1 cellular context compared by ENCODE assay signal in the genomic region with DNA sequence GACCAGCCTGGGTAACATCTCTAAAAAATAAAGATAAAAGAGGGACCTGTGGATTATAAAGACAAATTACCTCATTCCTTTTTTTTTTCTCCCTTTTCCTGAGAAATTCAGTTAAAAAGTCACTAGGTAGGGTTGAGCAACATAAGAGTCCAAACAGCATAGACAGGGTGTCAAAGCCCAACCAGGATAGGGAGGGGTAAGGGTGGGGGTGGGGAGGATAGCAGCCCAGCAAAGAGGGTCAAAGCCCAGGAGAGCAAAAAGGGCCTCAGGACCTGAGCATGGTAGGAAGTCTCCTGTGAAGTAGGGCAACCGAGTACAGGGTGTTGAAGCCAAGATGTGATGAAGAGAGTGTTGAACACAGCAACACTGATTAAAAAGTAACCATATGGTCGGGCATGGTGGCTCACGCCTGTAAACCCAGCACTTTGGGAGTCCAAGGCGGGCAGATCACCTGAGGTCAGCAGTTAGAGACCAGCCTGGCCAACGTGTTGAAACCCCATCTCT.
TF ChIP-seq lines count a peak whose summit lies in the region.

No MANE protein-coding gene starts in this region.

TF ChIP-seq in HepG2, 621 proteins besides CTCF, POLR2A, EP300 and RAD21 (continued from another document and continues in another):
- TF ChIP-seq, protein P1, sequence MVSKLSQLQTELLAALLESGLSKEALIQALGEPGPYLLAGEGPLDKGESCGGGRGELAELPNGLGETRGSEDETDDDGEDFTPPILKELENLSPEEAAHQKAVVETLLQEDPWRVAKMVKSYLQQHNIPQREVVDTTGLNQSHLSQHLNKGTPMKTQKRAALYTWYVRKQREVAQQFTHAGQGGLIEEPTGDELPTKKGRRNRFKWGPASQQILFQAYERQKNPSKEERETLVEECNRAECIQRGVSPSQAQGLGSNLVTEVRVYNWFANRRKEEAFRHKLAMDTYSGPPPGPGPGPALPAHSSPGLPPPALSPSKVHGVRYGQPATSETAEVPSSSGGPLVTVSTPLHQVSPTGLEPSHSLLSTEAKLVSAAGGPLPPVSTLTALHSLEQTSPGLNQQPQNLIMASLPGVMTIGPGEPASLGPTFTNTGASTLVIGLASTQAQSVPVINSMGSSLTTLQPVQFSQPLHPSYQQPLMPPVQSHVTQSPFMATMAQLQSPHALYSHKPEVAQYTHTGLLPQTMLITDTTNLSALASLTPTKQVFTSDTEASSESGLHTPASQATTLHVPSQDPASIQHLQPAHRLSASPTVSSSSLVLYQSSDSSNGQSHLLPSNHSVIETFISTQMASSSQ (IDR thresholded peaks at IDR 0.05; ENCODE audit: low read depth): peak; percentile 68
- TF ChIP-seq, protein P1 (CRISPR knock-in tag; IDR thresholded peaks at IDR 0.05; ENCODE audit: borderline replicate concordance): peak; percentile 48; the same call in 1 of the 2 replicates
- TF ChIP-seq ZNF292 (CRISPR knock-in tag; IDR thresholded peaks at IDR 0.05; ENCODE audit: borderline replicate concordance, low read depth) (peak; percentile 65; the same call in 1 of the 2 replicates), ZSCAN9 (CRISPR knock-in tag; IDR thresholded peaks at IDR 0.05; ENCODE audit: borderline replicate concordance) (no peak), RXRB (CRISPR knock-in tag; IDR thresholded peaks at IDR 0.05; ENCODE audit: borderline replicate concordance) (no peak; the same call in 1 of the 2 replicates), SRSF1 (optimal IDR thresholded peaks at IDR 0.05; ENCODE audit: low read depth, low read length) (no peak), HDAC1 (CRISPR knock-in tag; IDR thresholded peaks at IDR 0.05) (peak; percentile 41), ZNF136 (CRISPR knock-in tag; IDR thresholded peaks at IDR 0.05; ENCODE audit: low read depth) (no peak), POLR2AphosphoS5 (IDR thresholded peaks at IDR 0.05; ENCODE audit: low read depth, low read length) (peak; percentile 33; the same call in 1 of the 2 replicates), ZBTB7B (CRISPR knock-in tag; IDR thresholded peaks at IDR 0.05) (no peak), ARID2 (CRISPR knock-in tag; IDR thresholded peaks at IDR 0.05; ENCODE audit: borderline replicate concordance) (no peak), ZNF652 (CRISPR knock-in tag; IDR thresholded peaks at IDR 0.05; ENCODE audit: borderline replicate concordance, low read depth) (no peak), ZNF563 (CRISPR knock-in tag; IDR thresholded peaks at IDR 0.05) (no peak), ZNF605 (CRISPR knock-in tag; IDR thresholded peaks at IDR 0.05) (no peak), CENPX (CRISPR knock-in tag; IDR thresholded peaks at IDR 0.05) (no peak), AGO2 (optimal IDR thresholded peaks at IDR 0.05; ENCODE audit: low read depth, low read length) (no peak), NKX3-1 (CRISPR knock-in tag; IDR thresholded peaks at IDR 0.05) (no peak), ZNF678 (CRISPR knock-in tag; IDR thresholded peaks at IDR 0.05) (no peak), NR2F2 (IDR thresholded peaks at IDR 0.05; ENCODE audit: borderline replicate concordance, low read depth) (no peak), ZFAT (CRISPR knock-in tag; conservative IDR thresholded peaks at IDR 0.05) (no peak), MBD4 (IDR thresholded peaks at IDR 0.05; ENCODE audit: borderline replicate concordance, low read length) (no peak), ARNTL (CRISPR knock-in tag; IDR thresholded peaks at IDR 0.05) (no peak), ZNF530 (CRISPR knock-in tag; IDR thresholded peaks at IDR 0.05; ENCODE audit: low read depth) (no peak), FOXK1 (CRISPR knock-in tag; IDR thresholded peaks at IDR 0.05; ENCODE audit: borderline replicate concordance, low read depth) (no peak), ZNF558 (CRISPR knock-in tag; IDR thresholded peaks at IDR 0.05; ENCODE audit: borderline replicate concordance) (no peak)
- TF ChIP-seq, protein P2, sequence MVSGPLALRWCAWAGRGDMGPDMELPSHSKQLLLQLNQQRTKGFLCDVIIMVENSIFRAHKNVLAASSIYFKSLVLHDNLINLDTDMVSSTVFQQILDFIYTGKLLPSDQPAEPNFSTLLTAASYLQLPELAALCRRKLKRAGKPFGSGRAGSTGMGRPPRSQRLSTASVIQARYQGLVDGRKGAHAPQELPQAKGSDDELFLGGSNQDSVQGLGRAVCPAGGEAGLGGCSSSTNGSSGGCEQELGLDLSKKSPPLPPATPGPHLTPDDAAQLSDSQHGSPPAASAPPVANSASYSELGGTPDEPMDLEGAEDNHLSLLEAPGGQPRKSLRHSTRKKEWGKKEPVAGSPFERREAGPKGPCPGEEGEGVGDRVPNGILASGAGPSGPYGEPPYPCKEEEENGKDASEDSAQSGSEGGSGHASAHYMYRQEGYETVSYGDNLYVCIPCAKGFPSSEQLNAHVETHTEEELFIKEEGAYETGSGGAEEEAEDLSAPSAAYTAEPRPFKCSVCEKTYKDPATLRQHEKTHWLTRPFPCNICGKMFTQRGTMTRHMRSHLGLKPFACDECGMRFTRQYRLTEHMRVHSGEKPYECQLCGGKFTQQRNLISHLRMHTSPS (CRISPR knock-in tag; IDR thresholded peaks at IDR 0.05; ENCODE audit: low read depth): no peak
- TF ChIP-seq, protein P3, sequence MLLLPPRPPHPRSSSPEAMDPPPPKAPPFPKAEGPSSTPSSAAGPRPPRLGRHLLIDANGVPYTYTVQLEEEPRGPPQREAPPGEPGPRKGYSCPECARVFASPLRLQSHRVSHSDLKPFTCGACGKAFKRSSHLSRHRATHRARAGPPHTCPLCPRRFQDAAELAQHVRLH (CRISPR knock-in tag; IDR thresholded peaks at IDR 0.05; ENCODE audit: borderline replicate concordance, low read depth): no peak
- TF ChIP-seq, protein P4, sequence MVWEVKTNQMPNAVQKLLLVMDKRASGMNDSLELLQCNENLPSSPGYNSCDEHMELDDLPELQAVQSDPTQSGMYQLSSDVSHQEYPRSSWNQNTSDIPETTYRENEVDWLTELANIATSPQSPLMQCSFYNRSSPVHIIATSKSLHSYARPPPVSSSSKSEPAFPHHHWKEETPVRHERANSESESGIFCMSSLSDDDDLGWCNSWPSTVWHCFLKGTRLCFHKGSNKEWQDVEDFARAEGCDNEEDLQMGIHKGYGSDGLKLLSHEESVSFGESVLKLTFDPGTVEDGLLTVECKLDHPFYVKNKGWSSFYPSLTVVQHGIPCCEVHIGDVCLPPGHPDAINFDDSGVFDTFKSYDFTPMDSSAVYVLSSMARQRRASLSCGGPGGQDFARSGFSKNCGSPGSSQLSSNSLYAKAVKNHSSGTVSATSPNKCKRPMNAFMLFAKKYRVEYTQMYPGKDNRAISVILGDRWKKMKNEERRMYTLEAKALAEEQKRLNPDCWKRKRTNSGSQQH (CRISPR knock-in tag; IDR thresholded peaks at IDR 0.05; ENCODE audit: low read depth): no peak
- TF ChIP-seq, protein P5, sequence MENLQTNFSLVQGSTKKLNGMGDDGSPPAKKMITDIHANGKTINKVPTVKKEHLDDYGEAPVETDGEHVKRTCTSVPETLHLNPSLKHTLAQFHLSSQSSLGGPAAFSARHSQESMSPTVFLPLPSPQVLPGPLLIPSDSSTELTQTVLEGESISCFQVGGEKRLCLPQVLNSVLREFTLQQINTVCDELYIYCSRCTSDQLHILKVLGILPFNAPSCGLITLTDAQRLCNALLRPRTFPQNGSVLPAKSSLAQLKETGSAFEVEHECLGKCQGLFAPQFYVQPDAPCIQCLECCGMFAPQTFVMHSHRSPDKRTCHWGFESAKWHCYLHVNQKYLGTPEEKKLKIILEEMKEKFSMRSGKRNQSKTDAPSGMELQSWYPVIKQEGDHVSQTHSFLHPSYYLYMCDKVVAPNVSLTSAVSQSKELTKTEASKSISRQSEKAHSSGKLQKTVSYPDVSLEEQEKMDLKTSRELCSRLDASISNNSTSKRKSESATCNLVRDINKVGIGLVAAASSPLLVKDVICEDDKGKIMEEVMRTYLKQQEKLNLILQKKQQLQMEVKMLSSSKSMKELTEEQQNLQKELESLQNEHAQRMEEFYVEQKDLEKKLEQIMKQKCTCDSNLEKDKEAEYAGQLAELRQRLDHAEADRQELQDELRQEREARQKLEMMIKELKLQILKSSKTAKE (CRISPR knock-in tag; IDR thresholded peaks at IDR 0.05; ENCODE audit: borderline replicate concordance): no peak
- TF ChIP-seq, protein P6, sequence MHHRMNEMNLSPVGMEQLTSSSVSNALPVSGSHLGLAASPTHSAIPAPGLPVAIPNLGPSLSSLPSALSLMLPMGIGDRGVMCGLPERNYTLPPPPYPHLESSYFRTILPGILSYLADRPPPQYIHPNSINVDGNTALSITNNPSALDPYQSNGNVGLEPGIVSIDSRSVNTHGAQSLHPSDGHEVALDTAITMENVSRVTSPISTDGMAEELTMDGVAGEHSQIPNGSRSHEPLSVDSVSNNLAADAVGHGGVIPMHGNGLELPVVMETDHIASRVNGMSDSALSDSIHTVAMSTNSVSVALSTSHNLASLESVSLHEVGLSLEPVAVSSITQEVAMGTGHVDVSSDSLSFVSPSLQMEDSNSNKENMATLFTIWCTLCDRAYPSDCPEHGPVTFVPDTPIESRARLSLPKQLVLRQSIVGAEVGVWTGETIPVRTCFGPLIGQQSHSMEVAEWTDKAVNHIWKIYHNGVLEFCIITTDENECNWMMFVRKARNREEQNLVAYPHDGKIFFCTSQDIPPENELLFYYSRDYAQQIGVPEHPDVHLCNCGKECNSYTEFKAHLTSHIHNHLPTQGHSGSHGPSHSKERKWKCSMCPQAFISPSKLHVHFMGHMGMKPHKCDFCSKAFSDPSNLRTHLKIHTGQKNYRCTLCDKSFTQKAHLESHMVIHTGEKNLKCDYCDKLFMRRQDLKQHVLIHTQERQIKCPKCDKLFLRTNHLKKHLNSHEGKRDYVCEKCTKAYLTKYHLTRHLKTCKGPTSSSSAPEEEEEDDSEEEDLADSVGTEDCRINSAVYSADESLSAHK (CRISPR knock-in tag; IDR thresholded peaks at IDR 0.05; ENCODE audit: borderline replicate concordance): no peak
- TF ChIP-seq, protein P7, sequence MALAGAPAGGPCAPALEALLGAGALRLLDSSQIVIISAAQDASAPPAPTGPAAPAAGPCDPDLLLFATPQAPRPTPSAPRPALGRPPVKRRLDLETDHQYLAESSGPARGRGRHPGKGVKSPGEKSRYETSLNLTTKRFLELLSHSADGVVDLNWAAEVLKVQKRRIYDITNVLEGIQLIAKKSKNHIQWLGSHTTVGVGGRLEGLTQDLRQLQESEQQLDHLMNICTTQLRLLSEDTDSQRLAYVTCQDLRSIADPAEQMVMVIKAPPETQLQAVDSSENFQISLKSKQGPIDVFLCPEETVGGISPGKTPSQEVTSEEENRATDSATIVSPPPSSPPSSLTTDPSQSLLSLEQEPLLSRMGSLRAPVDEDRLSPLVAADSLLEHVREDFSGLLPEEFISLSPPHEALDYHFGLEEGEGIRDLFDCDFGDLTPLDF (CRISPR knock-in tag; IDR thresholded peaks at IDR 0.05): no peak
- TF ChIP-seq, protein P8, sequence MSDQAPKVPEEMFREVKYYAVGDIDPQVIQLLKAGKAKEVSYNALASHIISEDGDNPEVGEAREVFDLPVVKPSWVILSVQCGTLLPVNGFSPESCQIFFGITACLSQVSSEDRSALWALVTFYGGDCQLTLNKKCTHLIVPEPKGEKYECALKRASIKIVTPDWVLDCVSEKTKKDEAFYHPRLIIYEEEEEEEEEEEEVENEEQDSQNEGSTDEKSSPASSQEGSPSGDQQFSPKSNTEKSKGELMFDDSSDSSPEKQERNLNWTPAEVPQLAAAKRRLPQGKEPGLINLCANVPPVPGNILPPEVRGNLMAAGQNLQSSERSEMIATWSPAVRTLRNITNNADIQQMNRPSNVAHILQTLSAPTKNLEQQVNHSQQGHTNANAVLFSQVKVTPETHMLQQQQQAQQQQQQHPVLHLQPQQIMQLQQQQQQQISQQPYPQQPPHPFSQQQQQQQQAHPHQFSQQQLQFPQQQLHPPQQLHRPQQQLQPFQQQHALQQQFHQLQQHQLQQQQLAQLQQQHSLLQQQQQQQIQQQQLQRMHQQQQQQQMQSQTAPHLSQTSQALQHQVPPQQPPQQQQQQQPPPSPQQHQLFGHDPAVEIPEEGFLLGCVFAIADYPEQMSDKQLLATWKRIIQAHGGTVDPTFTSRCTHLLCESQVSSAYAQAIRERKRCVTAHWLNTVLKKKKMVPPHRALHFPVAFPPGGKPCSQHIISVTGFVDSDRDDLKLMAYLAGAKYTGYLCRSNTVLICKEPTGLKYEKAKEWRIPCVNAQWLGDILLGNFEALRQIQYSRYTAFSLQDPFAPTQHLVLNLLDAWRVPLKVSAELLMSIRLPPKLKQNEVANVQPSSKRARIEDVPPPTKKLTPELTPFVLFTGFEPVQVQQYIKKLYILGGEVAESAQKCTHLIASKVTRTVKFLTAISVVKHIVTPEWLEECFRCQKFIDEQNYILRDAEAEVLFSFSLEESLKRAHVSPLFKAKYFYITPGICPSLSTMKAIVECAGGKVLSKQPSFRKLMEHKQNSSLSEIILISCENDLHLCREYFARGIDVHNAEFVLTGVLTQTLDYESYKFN (CRISPR knock-in tag; conservative IDR thresholded peaks at IDR 0.05): peak; percentile 76
- TF ChIP-seq, protein P9, sequence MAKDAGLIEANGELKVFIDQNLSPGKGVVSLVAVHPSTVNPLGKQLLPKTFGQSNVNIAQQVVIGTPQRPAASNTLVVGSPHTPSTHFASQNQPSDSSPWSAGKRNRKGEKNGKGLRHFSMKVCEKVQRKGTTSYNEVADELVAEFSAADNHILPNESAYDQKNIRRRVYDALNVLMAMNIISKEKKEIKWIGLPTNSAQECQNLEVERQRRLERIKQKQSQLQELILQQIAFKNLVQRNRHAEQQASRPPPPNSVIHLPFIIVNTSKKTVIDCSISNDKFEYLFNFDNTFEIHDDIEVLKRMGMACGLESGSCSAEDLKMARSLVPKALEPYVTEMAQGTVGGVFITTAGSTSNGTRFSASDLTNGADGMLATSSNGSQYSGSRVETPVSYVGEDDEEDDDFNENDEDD (CRISPR knock-in tag; IDR thresholded peaks at IDR 0.05; ENCODE audit: borderline replicate concordance): no peak
- TF ChIP-seq, protein P10, sequence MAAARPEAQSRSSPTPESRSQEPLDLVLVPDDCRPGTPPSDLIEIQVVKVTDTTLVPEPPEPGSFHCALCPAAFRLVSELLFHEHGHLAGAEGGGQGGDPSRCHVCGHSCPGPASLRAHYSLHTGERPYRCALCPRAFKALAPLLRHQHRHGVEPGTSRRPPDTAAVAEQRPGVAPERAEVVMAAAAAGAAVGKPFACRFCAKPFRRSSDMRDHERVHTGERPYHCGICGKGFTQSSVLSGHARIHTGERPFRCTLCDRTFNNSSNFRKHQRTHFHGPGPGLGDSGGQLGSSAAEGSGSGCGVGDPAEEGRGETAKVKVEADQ (CRISPR knock-in tag; IDR thresholded peaks at IDR 0.05; ENCODE audit: borderline replicate concordance): no peak
